In genomic region chr11:34468209-34468841, GRCh38 we compare ENCODE assay signal across 10 cellular contexts. TPM values are rescaled to one million over a fixed set of nuclear protein-coding genes. Genes with fewer than 3 reads are reported as not detected.
DNase-seq lines count a peak whose midpoint lies in the region; ATAC-seq, FAIRE-seq and TF ChIP-seq lines count a peak whose summit lies in the region.
"Had no signal": no experiment of that assay in that cellular context is flagged by ENCODE, and none has a peak within 500 bp of the region (broad histone marks: within the 10 kb centered on the region; RNA-seq: fewer than 3 reads in every experiment).

No MANE protein-coding gene starts in this region.

- 81 to 86% methylated on average over 8 of the region's 8 CpGs for WGBS in testis, 2 donors

- ATAC-seq in HG03442 (IDR thresholded peaks at IDR 0.05; ENCODE audit: unreplicated experiment), result no peak
- ATAC-seq in HG03045 (IDR thresholded peaks at IDR 0.05; ENCODE audit: unreplicated experiment), result no peak

- TF ChIP-seq CTCF in kidney (IDR thresholded peaks at IDR 0.05; ENCODE audit: borderline replicate concordance, extremely low read depth, insufficient read depth) (peak; percentile 62), testis (IDR thresholded peaks at IDR 0.05) (peak; percentile 39 to 56 (median 49))

- H3K9me3 ChIP-seq in kidney (ENCODE audit: control insufficient read depth in 1 of 2, low read length in 2 of 2) (peaks cover 0 to 6% of the 10 kb centered on the region in 2 donors), testis (no peaks in the 10 kb centered on the region)

- no peak overlapping the region for H3K9ac ChIP-seq in kidney (ENCODE audit: low read length in 2 of 2)

- H3K27ac Mint-ChIP-seq in activated T-cell treated with anti-CD3 and anti-CD28 coated beads, Interleukin-2, amount 50 U/mL, for 24 hours, result no peak overlapping the region
- H3K27ac Mint-ChIP-seq: activated naive CD4-positive, alpha-beta T cell treated with anti-CD3 and anti-CD28 coated beads, Interleukin-2, amount 50 U/mL, for 24 hours had no signal

- no peaks in the 10 kb centered on the region for H3K27me3 ChIP-seq in testis

- no peak for FAIRE-seq in kidney (lab: Jason Lieb, UNC)
- FAIRE-seq: G401.6 had no signal

- peaks cover 82% of the 10 kb centered on the region for H3K36me3 Mint-ChIP-seq in activated T-cell treated with anti-CD3 and anti-CD28 coated beads, Interleukin-2, amount 50 U/mL, for 24 hours (ENCODE audit: low read depth)

- no peak for TF ChIP-seq POLR2A in testis (IDR thresholded peaks at IDR 0.05)

- peaks cover 2 to 4% of the 10 kb centered on the region in 2 donors for H3K4me1 ChIP-seq in kidney (ENCODE audit: control insufficient read depth in 1 of 2, insufficient read depth in 1 of 2, low read depth in 1 of 2, low read length in 2 of 2)
- H3K4me1 ChIP-seq in testis, result no peaks in the 10 kb centered on the region

- peaks cover 39 to 72% of the 10 kb centered on the region in 2 donors for H3K36me3 ChIP-seq in kidney (ENCODE audit: control insufficient read depth in 1 of 2, insufficient read depth in 2 of 2, low read length in 2 of 2)
- H3K36me3 ChIP-seq in testis (ENCODE audit: low read depth, missing control alignments), result no peaks in the 10 kb centered on the region

- no peak overlapping the region for H3K4me3 ChIP-seq in kidney (ENCODE audit: low read length in 2 of 2)
- H3K4me3 ChIP-seq in testis, result no peak overlapping the region

- H3K27ac ChIP-seq in kidney (ENCODE audit: low read depth in 2 of 2, low read length in 2 of 2) (no peak overlapping the region), testis (no peak overlapping the region)

- H3K9me3 Mint-ChIP-seq in activated T-cell treated with anti-CD3 and anti-CD28 coated beads, Interleukin-2, amount 50 U/mL, for 24 hours, result peaks cover 14% of the 10 kb centered on the region

- peaks cover 6% of the 10 kb centered on the region for H3K4me1 Mint-ChIP-seq in activated T-cell treated with anti-CD3 and anti-CD28 coated beads, Interleukin-2, amount 50 U/mL, for 24 hours (ENCODE audit: low read depth)
- H3K4me1 Mint-ChIP-seq: activated naive CD4-positive, alpha-beta T cell treated with anti-CD3 and anti-CD28 coated beads, Interleukin-2, amount 50 U/mL, for 24 hours had no signal

- H3K27me3 Mint-ChIP-seq in activated T-cell treated with anti-CD3 and anti-CD28 coated beads, Interleukin-2, amount 50 U/mL, for 24 hours, result no peaks in the 10 kb centered on the region
- H3K27me3 Mint-ChIP-seq: activated naive CD4-positive, alpha-beta T cell treated with anti-CD3 and anti-CD28 coated beads, Interleukin-2, amount 50 U/mL, for 24 hours had no signal

- intact Hi-C loops in kidney (cut with DNase I), result no loop called here
- intact Hi-C loops in testis (cut with DNase I; ENCODE audit: low total_unique reads), result no loop called here

- H3K4me3 Mint-ChIP-seq in activated T-cell treated with anti-CD3 and anti-CD28 coated beads, Interleukin-2, amount 50 U/mL, for 24 hours, result no peak overlapping the region
- H3K4me3 Mint-ChIP-seq: activated naive CD4-positive, alpha-beta T cell treated with anti-CD3 and anti-CD28 coated beads, Interleukin-2, amount 50 U/mL, for 24 hours had no signal

- DNase-seq in NCI-H82 (lab: John Stamatoyannopoulos, UW) (peak; percentile 37), NCI-H82 treated with DMSO at 0.1 percent for 48 hours (lab: John Stamatoyannopoulos, UW; ENCODE audit: unreplicated experiment) (no peak), MV-4-11 (lab: John Stamatoyannopoulos, UW) (peak; percentile 73), kidney (no peak), testis (peak; percentile 42)
- peak; percentile 46 for DNase-seq in activated T-cell treated with anti-CD3 and anti-CD28 coated beads, Interleukin-2, amount 50 U/mL, for 24 hours

RNA-seq across cellular contexts. Expression of gene CAT, which starts 29.6 kb away (rescaled TPM):
- total RNA-seq in kidney (84.4 TPM), testis (10 to 100 TPM; 30.3 to 38.2 TPM)
- polyA plus RNA-seq in kidney (ENCODE audit: insufficient read depth, low read depth, low replicate concordance) (208 TPM), testis (ENCODE audit: insufficient read depth, low read depth, low replicate concordance) (30.2 TPM)

RNA-seq across cellular contexts. Expression of gene ELF5, which starts 45.3 kb away (rescaled TPM):
- 0.94 TPM for total RNA-seq in kidney
- 18.9 TPM for polyA plus RNA-seq in kidney (ENCODE audit: insufficient read depth, low read depth, low replicate concordance)
- total RNA-seq in testis, result under 1 TPM; 0.43 to 0.63 TPM
- 0.34 TPM for polyA plus RNA-seq in testis (ENCODE audit: insufficient read depth, low read depth, low replicate concordance)

Comparison
In these comparisons a context has a peak if more than half of its experiments do, and no peak if none do; other contexts are left out.
1. DNase-seq: peak in NCI-H82 (single experiment), MV-4-11 (single experiment), activated T-cell treated with anti-CD3 and anti-CD28 coated beads, Interleukin-2, amount 50 U/mL, for 24 hours (single experiment) and testis (single experiment); none in NCI-H82 treated with DMSO at 0.1 percent for 48 hours (single experiment) and kidney (single experiment).